In genomic region chr5:35926389-35927051, GRCh38 we compare ENCODE assay signal across 8 cellular contexts. TPM values are rescaled to one million over a fixed set of nuclear protein-coding genes. Genes with fewer than 3 reads are reported as not detected.
A peak's percentile ranks its signal among the peaks of the same experiment; 100 is the strongest.
DNase-seq lines count a peak whose midpoint lies in the region; ATAC-seq and TF ChIP-seq lines count a peak whose summit lies in the region.

No MANE protein-coding gene starts in this region.

- H3K36me3 Mint-ChIP-seq in GM23338 (ENCODE audit: low read depth): no peaks in the 10 kb centered on the region

- peaks cover 5% of the 10 kb centered on the region; the same call in 2 of the 3 replicates for H3K4me1 Mint-ChIP-seq in GM23338

- H3K27ac ChIP-seq in GM23338 (ENCODE audit: low read depth) (no peak overlapping the region), hepatocyte (no peak overlapping the region)

- no peak overlapping the region for H3K4me3 Mint-ChIP-seq in GM23338

- H3K36me3 ChIP-seq in GM23338 (ENCODE audit: insufficient read depth) (no peaks in the 10 kb centered on the region), hepatocyte (replicated peaks; ENCODE audit: insufficient read depth, low read depth) (no peaks in the 10 kb centered on the region)

- H3K27me3 Mint-ChIP-seq in GM23338 (ENCODE audit: insufficient read depth, low read depth, poor library complexity): peaks cover 27% of the 10 kb centered on the region

- H3K4me3 ChIP-seq in GM23338 (no peak overlapping the region), hepatocyte (no peak overlapping the region), skeletal muscle cell (ENCODE audit: low read depth, low read length) (no peak overlapping the region)

- H3K4me2 ChIP-seq in GM23338: no peak overlapping the region
- H3K4me2 ChIP-seq in hepatocyte: peak overlapping the region; percentile 62

- H3K4me1 ChIP-seq in GM23338 (ENCODE audit: insufficient read depth) (no peaks in the 10 kb centered on the region), hepatocyte (ENCODE audit: insufficient read depth) (no peaks in the 10 kb centered on the region)

- H2AFZ ChIP-seq in GM23338 (peak overlapping the region; percentile 85; the same call in 1 of the 2 replicates), hepatocyte (no peak overlapping the region)

- no peaks in the 10 kb centered on the region for H3F3A ChIP-seq in GM23338 (replicated peaks; ENCODE audit: low read depth)

- TF ChIP-seq CTCF in GM23338 (conservative IDR thresholded peaks at IDR 0.05; ENCODE audit: low read depth in 2 of 2) (peak; percentile 92), hepatocyte (IDR thresholded peaks at IDR 0.05; ENCODE audit: poor library complexity) (peak; percentile 77)

- H3K9me2 ChIP-seq in GM23338 (ENCODE audit: insufficient read depth) (no peaks in the 10 kb centered on the region), hepatocyte (replicated peaks; ENCODE audit: insufficient read depth) (no peaks in the 10 kb centered on the region)

- DNase-seq in ELR (ENCODE audit: low read depth): peak; percentile 73
- peak; percentile 88 for DNase-seq in GM23338 (ENCODE audit: low spot score)
- peak; percentile 84 for DNase-seq in NAMALWA (ENCODE audit: low spot score)
- DNase-seq in SW480 (ENCODE audit: low spot score): peak; percentile 43
- DNase-seq in amygdala (lab: John Stamatoyannopoulos, UW): peak in 39 of 56 donors; percentile 4 to 86 (median 31)
- DNase-seq in hepatocyte (ENCODE audit: low spot score): peak; percentile 80
- DNase-seq in skeletal muscle cell (ENCODE audit: low read depth): peak; percentile 5

- WGBS in hepatocyte (ENCODE audit: low lambda C conversion rate, missing lambda C conversion rate): 43% methylated on average over 13 of the region's 13 CpGs

- peaks cover 26% of the 10 kb centered on the region for H3K27me3 ChIP-seq in GM23338 (ENCODE audit: insufficient read depth)
- peaks cover 19% of the 10 kb centered on the region for H3K27me3 ChIP-seq in hepatocyte

- H3K79me2 ChIP-seq in GM23338 (replicated peaks; ENCODE audit: insufficient read depth) (no peaks in the 10 kb centered on the region), hepatocyte (no peaks in the 10 kb centered on the region)

- no peaks in the 10 kb centered on the region for H3K9me3 Mint-ChIP-seq in GM23338

- H3K27ac Mint-ChIP-seq in GM23338: no peak overlapping the region

- no peaks in the 10 kb centered on the region for H3K9me3 ChIP-seq in hepatocyte (ENCODE audit: low read depth)

- H4K20me1 ChIP-seq in GM23338 (replicated peaks; ENCODE audit: insufficient read depth): no peaks in the 10 kb centered on the region
- no peaks in the 10 kb centered on the region for H4K20me1 ChIP-seq in hepatocyte (ENCODE audit: insufficient read depth, poor library complexity, severe bottlenecking)

- peak; percentile 85 for ATAC-seq in GM23338
- no peak for ATAC-seq in HG02870 (IDR thresholded peaks at IDR 0.05; ENCODE audit: unreplicated experiment)

TF ChIP-seq in GM23338, 12 proteins besides CTCF, POLR2A, EP300 and RAD21:
- TF ChIP-seq CREB1 (CRISPR knock-in tag; IDR thresholded peaks at IDR 0.05; ENCODE audit: low read depth) (no peak), EZH2 (IDR thresholded peaks at IDR 0.05; ENCODE audit: low read depth, unreplicated experiment) (no peak)

RNA-seq across cellular contexts. Expression of gene CAPSL, which starts 11.9 kb away (rescaled TPM):
- not detected in 2 replicates for total RNA-seq in GM23338 (2014; rRNA removed; shearing (Covaris generic))
- 0.37 and 0.73 TPM in 2 replicates for polyA plus RNA-seq in GM23338 (2016; fragmentation: Nextera tagmentation; extraction: Ambion mirVana)
- total RNA-seq in hepatocyte: not detected in 2 replicates
- polyA plus RNA-seq in hepatocyte: 0.66 and 0.91 TPM in 2 replicates

Comparison
In these comparisons a context has a peak if more than half of its experiments do, and no peak if none do; other contexts are left out.
1. DNase-seq: peak in every context shown above with its lines; median percentile 88 in GM23338; 84 in NAMALWA; 80 in hepatocyte; 73 in ELR; 43 in SW480; 31 in amygdala; 5 in skeletal muscle cell.